In the genomic region with DNA sequence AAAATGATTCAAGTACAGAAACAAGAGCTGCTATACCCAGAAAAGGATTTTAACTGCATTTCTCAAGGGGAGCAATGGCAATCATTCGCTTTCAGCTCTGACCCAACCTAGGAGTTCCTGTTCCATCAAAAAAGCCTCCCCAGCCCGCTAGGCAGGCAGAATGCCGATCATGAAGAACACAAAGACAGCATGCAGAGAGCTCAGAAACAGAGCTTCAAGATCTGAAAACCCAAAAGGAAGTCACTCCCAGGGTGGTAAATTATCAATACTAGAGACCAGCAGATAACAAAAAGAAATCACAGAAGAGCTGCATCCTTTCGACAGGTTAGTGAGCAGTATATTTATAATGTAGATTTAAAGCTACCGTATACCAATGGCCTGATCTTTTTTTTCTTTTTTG, we compare ENCODE assay signal across 16 cellular contexts.
"Had no signal": no experiment of that assay in that cellular context is flagged by ENCODE, and none has a peak within 500 bp of the region (broad histone marks: within the 10 kb centered on the region; RNA-seq: fewer than 3 reads in every experiment).

No MANE protein-coding gene starts in this region.

- DNase-seq: activated CD4-positive, CD25-positive, alpha-beta regulatory T cell treated with anti-CD3 and anti-CD28 coated beads, Interleukin-2, amount 50 U/mL, for 72 hours; activated CD8-positive, alpha-beta memory T cell treated with anti-CD3 and anti-CD28 coated beads for 24 hours; effector CD8-positive, alpha-beta T cell; esophagus squamous epithelium; immature natural killer cell; kidney glomerular epithelial cell; left ventricle myocardium superior; mucosa of descending colon; stimulated activated CD4-positive, alpha-beta T cell treated with anti-CD3 and anti-CD28 coated beads, Interleukin-4, amount 100 ng/mL, for 4 hours; stimulated activated naive B cell treated with anti-CD40 and anti-IgM and Interleukin-4, amounts not matched to agents 10 μg/mL and 1 μg/mL and 100 μg/mL, for 72 hours; upper lobe of left lung had no signal

- H3K9me3 ChIP-seq: esophagus squamous epithelium, thoracic aorta, upper lobe of left lung had no signal

- H3K4me1 ChIP-seq: esophagus squamous epithelium, upper lobe of left lung had no signal

- H3K4me3 Mint-ChIP-seq: activated naive CD8-positive, alpha-beta T cell; immature natural killer cell; stimulated activated naive B cell treated with anti-CD40 and anti-IgM and Interleukin-4, amounts not matched to agents 10 μg/mL and 1 μg/mL and 100 μg/mL, for 72 hours had no signal

- H3K27ac ChIP-seq: esophagus squamous epithelium, thoracic aorta, upper lobe of left lung had no signal

- H3K4me1 Mint-ChIP-seq: stimulated activated naive B cell treated with anti-CD40 and anti-IgM and Interleukin-4, amounts not matched to agents 10 μg/mL and 1 μg/mL and 100 μg/mL, for 72 hours had no signal

- H3K36me3 Mint-ChIP-seq: stimulated activated naive B cell treated with anti-CD40 and anti-IgM and Interleukin-4, amounts not matched to agents 10 μg/mL and 1 μg/mL and 100 μg/mL, for 72 hours had no signal

- H3K27ac Mint-ChIP-seq: activated naive CD8-positive, alpha-beta T cell; immature natural killer cell; stimulated activated naive B cell treated with anti-CD40 and anti-IgM and Interleukin-4, amounts not matched to agents 10 μg/mL and 1 μg/mL and 100 μg/mL, for 72 hours had no signal

- H3K36me3 ChIP-seq: esophagus squamous epithelium, thoracic aorta, upper lobe of left lung had no signal

- H3K27me3 Mint-ChIP-seq: activated naive CD8-positive, alpha-beta T cell; stimulated activated naive B cell treated with anti-CD40 and anti-IgM and Interleukin-4, amounts not matched to agents 10 μg/mL and 1 μg/mL and 100 μg/mL, for 72 hours had no signal

- H3K4me3 ChIP-seq: esophagus squamous epithelium, mucosa of descending colon, thoracic aorta, upper lobe of left lung had no signal

- H3K27me3 ChIP-seq: esophagus squamous epithelium, upper lobe of left lung had no signal

- ATAC-seq: left ventricle myocardium superior; mucosa of descending colon; naive thymus-derived CD4-positive, alpha-beta T cell; sciatic nerve; SK-N-SH treated with all-trans-retinoic acid at 6 μM for 48 hours; stimulated activated naive B cell treated with anti-CD40 and anti-IgM and Interleukin-4, amounts not matched to agents 10 μg/mL and 1 μg/mL and 100 μg/mL, for 72 hours had no signal
